Comparison of ENCODE assay signal across 1 cellular context in the genomic region with DNA sequence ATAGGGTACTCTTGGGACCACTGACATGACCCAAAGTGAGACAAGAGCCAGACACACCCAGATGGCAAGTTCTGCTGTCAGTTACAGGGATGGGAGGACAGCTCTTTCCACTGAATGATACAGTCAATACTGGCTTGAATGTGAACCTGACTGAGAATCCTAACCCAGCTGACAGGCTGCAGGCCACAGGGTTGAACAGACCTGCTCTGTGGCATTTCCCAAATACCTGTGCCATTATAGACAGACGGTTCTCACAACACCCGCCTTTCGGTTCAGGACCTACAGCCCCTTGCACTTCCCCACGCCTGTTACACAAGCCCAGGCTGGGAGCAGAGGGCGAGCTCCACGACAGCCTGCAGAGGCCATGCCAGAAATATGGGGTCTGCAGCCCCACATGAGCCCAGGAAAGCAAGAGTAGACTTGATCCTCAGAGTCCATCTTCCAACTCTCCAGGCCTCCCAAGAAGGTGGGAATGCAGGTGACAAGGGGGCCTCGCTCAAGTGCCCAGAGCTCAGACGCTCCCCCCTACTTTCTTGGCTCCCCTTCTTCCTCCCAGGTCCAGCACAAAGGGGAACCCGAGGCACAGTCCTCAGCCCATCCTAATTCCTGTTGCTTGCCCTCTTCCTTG.
TF ChIP-seq lines count a peak whose summit lies in the region.

No MANE protein-coding gene starts in this region.

TF ChIP-seq in HepG2, 621 proteins besides CTCF, POLR2A, EP300 and RAD21:
- TF ChIP-seq, protein P1, sequence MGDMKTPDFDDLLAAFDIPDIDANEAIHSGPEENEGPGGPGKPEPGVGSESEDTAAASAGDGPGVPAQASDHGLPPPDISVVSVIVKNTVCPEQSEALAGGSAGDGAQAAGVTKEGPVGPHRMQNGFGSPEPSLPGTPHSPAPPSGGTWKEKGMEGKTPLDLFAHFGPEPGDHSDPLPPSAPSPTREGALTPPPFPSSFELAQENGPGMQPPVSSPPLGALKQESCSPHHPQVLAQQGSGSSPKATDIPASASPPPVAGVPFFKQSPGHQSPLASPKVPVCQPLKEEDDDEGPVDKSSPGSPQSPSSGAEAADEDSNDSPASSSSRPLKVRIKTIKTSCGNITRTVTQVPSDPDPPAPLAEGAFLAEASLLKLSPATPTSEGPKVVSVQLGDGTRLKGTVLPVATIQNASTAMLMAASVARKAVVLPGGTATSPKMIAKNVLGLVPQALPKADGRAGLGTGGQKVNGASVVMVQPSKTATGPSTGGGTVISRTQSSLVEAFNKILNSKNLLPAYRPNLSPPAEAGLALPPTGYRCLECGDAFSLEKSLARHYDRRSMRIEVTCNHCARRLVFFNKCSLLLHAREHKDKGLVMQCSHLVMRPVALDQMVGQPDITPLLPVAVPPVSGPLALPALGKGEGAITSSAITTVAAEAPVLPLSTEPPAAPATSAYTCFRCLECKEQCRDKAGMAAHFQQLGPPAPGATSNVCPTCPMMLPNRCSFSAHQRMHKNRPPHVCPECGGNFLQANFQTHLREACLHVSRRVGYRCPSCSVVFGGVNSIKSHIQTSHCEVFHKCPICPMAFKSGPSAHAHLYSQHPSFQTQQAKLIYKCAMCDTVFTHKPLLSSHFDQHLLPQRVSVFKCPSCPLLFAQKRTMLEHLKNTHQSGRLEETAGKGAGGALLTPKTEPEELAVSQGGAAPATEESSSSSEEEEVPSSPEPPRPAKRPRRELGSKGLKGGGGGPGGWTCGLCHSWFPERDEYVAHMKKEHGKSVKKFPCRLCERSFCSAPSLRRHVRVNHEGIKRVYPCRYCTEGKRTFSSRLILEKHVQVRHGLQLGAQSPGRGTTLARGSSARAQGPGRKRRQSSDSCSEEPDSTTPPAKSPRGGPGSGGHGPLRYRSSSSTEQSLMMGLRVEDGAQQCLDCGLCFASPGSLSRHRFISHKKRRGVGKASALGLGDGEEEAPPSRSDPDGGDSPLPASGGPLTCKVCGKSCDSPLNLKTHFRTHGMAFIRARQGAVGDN (CRISPR knock-in tag; IDR thresholded peaks at IDR 0.05), result peak; percentile 58
- TF ChIP-seq ZNF569 (CRISPR knock-in tag; IDR thresholded peaks at IDR 0.05; ENCODE audit: borderline replicate concordance), result no peak
- no peak for TF ChIP-seq NCOA1 (CRISPR knock-in tag; IDR thresholded peaks at IDR 0.05)
- TF ChIP-seq RBM22 (optimal IDR thresholded peaks at IDR 0.05; ENCODE audit: low read length), result peak; percentile 84
- TF ChIP-seq SP4 (CRISPR knock-in tag; IDR thresholded peaks at IDR 0.05), result no peak
- TF ChIP-seq, protein P2, sequence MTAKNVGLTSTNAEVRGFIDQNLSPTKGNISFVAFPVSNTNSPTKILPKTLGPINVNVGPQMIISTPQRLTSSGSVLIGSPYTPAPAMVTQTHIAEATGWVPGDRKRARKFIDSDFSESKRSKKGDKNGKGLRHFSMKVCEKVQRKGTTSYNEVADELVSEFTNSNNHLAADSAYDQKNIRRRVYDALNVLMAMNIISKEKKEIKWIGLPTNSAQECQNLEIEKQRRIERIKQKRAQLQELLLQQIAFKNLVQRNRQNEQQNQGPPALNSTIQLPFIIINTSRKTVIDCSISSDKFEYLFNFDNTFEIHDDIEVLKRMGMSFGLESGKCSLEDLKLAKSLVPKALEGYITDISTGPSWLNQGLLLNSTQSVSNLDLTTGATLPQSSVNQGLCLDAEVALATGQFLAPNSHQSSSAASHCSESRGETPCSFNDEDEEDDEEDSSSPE (CRISPR knock-in tag; IDR thresholded peaks at IDR 0.05), result no peak
- TF ChIP-seq ZNF292 (CRISPR knock-in tag; IDR thresholded peaks at IDR 0.05; ENCODE audit: borderline replicate concordance, low read depth), result peak; percentile 27; the same call in 1 of the 2 replicates
- TF ChIP-seq RXRA (CRISPR knock-in tag; IDR thresholded peaks at IDR 0.05), result 0 out of 2 replicates have a peak, but pooled peaks have one; percentile 27
- 0 out of 2 replicates have a peak, but pooled peaks have one; percentile 8 for TF ChIP-seq FOXA3 (CRISPR knock-in tag; IDR thresholded peaks at IDR 0.05)
- TF ChIP-seq ETV6 (CRISPR knock-in tag; conservative IDR thresholded peaks at IDR 0.05), result no peak
- no peak for TF ChIP-seq MBD4 (IDR thresholded peaks at IDR 0.05; ENCODE audit: borderline replicate concordance, low read length)
- no peak for TF ChIP-seq ZSCAN20 (CRISPR knock-in tag; IDR thresholded peaks at IDR 0.05; ENCODE audit: borderline replicate concordance)
- no peak for TF ChIP-seq NFE2L1 (CRISPR knock-in tag; IDR thresholded peaks at IDR 0.05; ENCODE audit: borderline replicate concordance)
- TF ChIP-seq, protein P3, sequence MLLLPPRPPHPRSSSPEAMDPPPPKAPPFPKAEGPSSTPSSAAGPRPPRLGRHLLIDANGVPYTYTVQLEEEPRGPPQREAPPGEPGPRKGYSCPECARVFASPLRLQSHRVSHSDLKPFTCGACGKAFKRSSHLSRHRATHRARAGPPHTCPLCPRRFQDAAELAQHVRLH (CRISPR knock-in tag; IDR thresholded peaks at IDR 0.05; ENCODE audit: borderline replicate concordance, low read depth), result no peak
- no peak for TF ChIP-seq IKZF4 (CRISPR knock-in tag; IDR thresholded peaks at IDR 0.05; ENCODE audit: borderline replicate concordance, low read depth, not compliant biosample characterization)
- no peak for TF ChIP-seq ZNF24 (IDR thresholded peaks at IDR 0.05)
- TF ChIP-seq SMAD1 (CRISPR knock-in tag; IDR thresholded peaks at IDR 0.05; ENCODE audit: borderline replicate concordance, low read depth), result 0 out of 2 replicates have a peak, but pooled peaks have one; percentile 26
- TF ChIP-seq JUND (CRISPR knock-in tag; IDR thresholded peaks at IDR 0.05), result no peak
- TF ChIP-seq, protein P4, sequence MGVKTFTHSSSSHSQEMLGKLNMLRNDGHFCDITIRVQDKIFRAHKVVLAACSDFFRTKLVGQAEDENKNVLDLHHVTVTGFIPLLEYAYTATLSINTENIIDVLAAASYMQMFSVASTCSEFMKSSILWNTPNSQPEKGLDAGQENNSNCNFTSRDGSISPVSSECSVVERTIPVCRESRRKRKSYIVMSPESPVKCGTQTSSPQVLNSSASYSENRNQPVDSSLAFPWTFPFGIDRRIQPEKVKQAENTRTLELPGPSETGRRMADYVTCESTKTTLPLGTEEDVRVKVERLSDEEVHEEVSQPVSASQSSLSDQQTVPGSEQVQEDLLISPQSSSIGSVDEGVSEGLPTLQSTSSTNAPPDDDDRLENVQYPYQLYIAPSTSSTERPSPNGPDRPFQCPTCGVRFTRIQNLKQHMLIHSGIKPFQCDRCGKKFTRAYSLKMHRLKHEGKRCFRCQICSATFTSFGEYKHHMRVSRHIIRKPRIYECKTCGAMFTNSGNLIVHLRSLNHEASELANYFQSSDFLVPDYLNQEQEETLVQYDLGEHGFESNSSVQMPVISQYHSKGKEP (CRISPR knock-in tag; IDR thresholded peaks at IDR 0.05), result no peak
- TF ChIP-seq ZNF274 (CRISPR knock-in tag; IDR thresholded peaks at IDR 0.05), result peak; percentile 51; the same call in 1 of the 2 replicates
- TF ChIP-seq, protein P5, sequence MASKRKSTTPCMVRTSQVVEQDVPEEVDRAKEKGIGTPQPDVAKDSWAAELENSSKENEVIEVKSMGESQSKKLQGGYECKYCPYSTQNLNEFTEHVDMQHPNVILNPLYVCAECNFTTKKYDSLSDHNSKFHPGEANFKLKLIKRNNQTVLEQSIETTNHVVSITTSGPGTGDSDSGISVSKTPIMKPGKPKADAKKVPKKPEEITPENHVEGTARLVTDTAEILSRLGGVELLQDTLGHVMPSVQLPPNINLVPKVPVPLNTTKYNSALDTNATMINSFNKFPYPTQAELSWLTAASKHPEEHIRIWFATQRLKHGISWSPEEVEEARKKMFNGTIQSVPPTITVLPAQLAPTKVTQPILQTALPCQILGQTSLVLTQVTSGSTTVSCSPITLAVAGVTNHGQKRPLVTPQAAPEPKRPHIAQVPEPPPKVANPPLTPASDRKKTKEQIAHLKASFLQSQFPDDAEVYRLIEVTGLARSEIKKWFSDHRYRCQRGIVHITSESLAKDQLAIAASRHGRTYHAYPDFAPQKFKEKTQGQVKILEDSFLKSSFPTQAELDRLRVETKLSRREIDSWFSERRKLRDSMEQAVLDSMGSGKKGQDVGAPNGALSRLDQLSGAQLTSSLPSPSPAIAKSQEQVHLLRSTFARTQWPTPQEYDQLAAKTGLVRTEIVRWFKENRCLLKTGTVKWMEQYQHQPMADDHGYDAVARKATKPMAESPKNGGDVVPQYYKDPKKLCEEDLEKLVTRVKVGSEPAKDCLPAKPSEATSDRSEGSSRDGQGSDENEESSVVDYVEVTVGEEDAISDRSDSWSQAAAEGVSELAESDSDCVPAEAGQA (IDR thresholded peaks at IDR 0.05; ENCODE audit: low read depth), result 0 out of 2 replicates have a peak, but pooled peaks have one; percentile 28
- TF ChIP-seq, protein P5 (CRISPR knock-in tag; IDR thresholded peaks at IDR 0.05; ENCODE audit: borderline replicate concordance), result no peak
- no peak for TF ChIP-seq HOXD1 (CRISPR knock-in tag; IDR thresholded peaks at IDR 0.05)
- 0 out of 2 replicates have a peak, but pooled peaks have one; percentile 44 for TF ChIP-seq NRL (CRISPR knock-in tag; IDR thresholded peaks at IDR 0.05; ENCODE audit: borderline replicate concordance)
- peak; percentile 16; the same call in 1 of the 2 replicates for TF ChIP-seq SALL1 (CRISPR knock-in tag; IDR thresholded peaks at IDR 0.05)
- TF ChIP-seq ZBTB38 (CRISPR knock-in tag; IDR thresholded peaks at IDR 0.05), result peak; percentile 67; the same call in 1 of the 2 replicates
- TF ChIP-seq, protein P6, sequence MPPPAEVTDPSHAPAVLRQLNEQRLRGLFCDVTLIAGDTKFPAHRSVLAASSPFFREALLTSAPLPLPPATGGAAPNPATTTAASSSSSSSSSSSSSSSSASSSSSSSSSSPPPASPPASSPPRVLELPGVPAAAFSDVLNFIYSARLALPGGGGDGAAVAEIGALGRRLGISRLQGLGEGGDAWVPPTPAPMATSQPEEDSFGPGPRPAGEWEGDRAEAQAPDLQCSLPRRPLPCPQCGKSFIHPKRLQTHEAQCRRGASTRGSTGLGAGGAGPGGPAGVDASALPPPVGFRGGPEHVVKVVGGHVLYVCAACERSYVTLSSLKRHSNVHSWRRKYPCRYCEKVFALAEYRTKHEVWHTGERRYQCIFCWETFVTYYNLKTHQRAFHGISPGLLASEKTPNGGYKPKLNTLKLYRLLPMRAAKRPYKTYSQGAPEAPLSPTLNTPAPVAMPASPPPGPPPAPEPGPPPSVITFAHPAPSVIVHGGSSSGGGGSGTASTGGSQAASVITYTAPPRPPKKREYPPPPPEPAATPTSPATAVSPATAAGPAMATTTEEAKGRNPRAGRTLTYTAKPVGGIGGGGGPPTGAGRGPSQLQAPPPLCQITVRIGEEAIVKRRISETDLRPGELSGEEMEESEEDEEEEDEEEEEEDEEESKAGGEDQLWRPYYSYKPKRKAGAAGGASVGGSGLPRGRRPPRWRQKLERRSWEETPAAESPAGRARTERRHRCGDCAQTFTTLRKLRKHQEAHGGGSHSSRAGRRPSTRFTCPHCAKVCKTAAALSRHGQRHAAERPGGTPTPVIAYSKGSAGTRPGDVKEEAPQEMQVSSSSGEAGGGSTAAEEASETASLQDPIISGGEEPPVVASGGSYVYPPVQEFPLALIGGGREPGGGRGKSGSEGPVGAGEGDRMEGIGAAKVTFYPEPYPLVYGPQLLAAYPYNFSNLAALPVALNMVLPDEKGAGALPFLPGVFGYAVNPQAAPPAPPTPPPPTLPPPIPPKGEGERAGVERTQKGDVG (CRISPR knock-in tag; IDR thresholded peaks at IDR 0.05; ENCODE audit: borderline replicate concordance), result peak; percentile 66; the same call in 1 of the 2 replicates
- peak; percentile 50; the same call in 1 of the 2 replicates for TF ChIP-seq ZNF350 (CRISPR knock-in tag; IDR thresholded peaks at IDR 0.05; ENCODE audit: borderline replicate concordance, low read depth)
- no peak for TF ChIP-seq HNF4G (IDR thresholded peaks at IDR 0.05; ENCODE audit: borderline replicate concordance, low read depth, low read length)
- no peak for TF ChIP-seq HNF4G (CRISPR knock-in tag; IDR thresholded peaks at IDR 0.05; ENCODE audit: borderline replicate concordance, low read depth)
- TF ChIP-seq, protein P7, sequence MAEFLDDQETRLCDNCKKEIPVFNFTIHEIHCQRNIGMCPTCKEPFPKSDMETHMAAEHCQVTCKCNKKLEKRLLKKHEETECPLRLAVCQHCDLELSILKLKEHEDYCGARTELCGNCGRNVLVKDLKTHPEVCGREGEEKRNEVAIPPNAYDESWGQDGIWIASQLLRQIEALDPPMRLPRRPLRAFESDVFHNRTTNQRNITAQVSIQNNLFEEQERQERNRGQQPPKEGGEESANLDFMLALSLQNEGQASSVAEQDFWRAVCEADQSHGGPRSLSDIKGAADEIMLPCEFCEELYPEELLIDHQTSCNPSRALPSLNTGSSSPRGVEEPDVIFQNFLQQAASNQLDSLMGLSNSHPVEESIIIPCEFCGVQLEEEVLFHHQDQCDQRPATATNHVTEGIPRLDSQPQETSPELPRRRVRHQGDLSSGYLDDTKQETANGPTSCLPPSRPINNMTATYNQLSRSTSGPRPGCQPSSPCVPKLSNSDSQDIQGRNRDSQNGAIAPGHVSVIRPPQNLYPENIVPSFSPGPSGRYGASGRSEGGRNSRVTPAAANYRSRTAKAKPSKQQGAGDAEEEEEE (CRISPR knock-in tag; IDR thresholded peaks at IDR 0.05; ENCODE audit: borderline replicate concordance), result no peak
- no peak for TF ChIP-seq ZBTB7A (CRISPR knock-in tag; IDR thresholded peaks at IDR 0.05)
- TF ChIP-seq AHR (CRISPR knock-in tag; IDR thresholded peaks at IDR 0.05), result peak; percentile 52; the same call in 1 of the 2 replicates
- TF ChIP-seq, protein P8, sequence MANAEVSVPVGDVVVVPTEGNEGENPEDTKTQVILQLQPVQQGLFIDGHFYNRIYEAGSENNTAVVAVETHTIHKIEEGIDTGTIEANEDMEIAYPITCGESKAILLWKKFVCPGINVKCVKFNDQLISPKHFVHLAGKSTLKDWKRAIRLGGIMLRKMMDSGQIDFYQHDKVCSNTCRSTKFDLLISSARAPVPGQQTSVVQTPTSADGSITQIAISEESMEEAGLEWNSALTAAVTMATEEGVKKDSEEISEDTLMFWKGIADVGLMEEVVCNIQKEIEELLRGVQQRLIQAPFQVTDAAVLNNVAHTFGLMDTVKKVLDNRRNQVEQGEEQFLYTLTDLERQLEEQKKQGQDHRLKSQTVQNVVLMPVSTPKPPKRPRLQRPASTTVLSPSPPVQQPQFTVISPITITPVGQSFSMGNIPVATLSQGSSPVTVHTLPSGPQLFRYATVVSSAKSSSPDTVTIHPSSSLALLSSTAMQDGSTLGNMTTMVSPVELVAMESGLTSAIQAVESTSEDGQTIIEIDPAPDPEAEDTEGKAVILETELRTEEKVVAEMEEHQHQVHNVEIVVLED (CRISPR knock-in tag; IDR thresholded peaks at IDR 0.05; ENCODE audit: borderline replicate concordance), result no peak
